11 cellular contexts compared by ENCODE assay signal in genomic region chr14:26595922-26596721, GRCh38. TPM values are rescaled to one million over a fixed set of nuclear protein-coding genes. Genes with fewer than 3 reads are reported as not detected.
DNase-seq lines count a peak whose midpoint lies in the region; ATAC-seq, FAIRE-seq and TF ChIP-seq lines count a peak whose summit lies in the region.
"Had no signal": no experiment of that assay in that cellular context is flagged by ENCODE, and none has a peak within 500 bp of the region (broad histone marks: within the 10 kb centered on the region; RNA-seq: fewer than 3 reads in every experiment).

No MANE protein-coding gene starts in this region.

- TF ChIP-seq EP300 in A549 (IDR thresholded peaks at IDR 0.05) (no peak), H1 (IDR thresholded peaks at IDR 0.05; ENCODE audit: borderline replicate concordance in 1 of 2, low read depth in 2 of 2, low read length in 2 of 2) (no peak), neural cell (conservative IDR thresholded peaks at IDR 0.05; ENCODE audit: poor library complexity, severe bottlenecking) (no peak)

- H3K4me2 ChIP-seq in A549 = peak overlapping the region; percentile 70
- peak overlapping the region; percentile 84 to 88 for H3K4me2 ChIP-seq in H1 (ENCODE audit: insufficient read depth in 1 of 2, low read depth in 2 of 2, low read length in 2 of 2)
- H3K4me2 ChIP-seq in neural cell (ENCODE audit: low read length) = peak overlapping the region; percentile 88

- no peak for ATAC-seq in A549
- no peak for ATAC-seq in activated naive CD4-positive, alpha-beta T cell treated with anti-CD3 and anti-CD28 coated beads, Interleukin-2, amount 50 U/mL, for 72 hours
- ATAC-seq: HCT116 had no signal

- peaks cover 26% of the 10 kb centered on the region for H3K27me3 Mint-ChIP-seq in activated CD4-positive, alpha-beta memory T cell treated with anti-CD3 and anti-CD28 coated beads for 36 hours

- no peaks in the 10 kb centered on the region; a peak in 1 of 8 replicates for H3K36me3 ChIP-seq in H1 (ENCODE audit: control insufficient read depth in 2 of 4, insufficient read depth in 4 of 4, low read length in 3 of 4)
- H3K36me3 ChIP-seq in neural cell (ENCODE audit: insufficient read depth, low read length) = no peaks in the 10 kb centered on the region

- peaks cover 0 to 5% of the 10 kb centered on the region in 2 donors for H3K9me3 Mint-ChIP-seq in activated naive CD4-positive, alpha-beta T cell treated with anti-CD3 and anti-CD28 coated beads, Interleukin-2, amount 50 U/mL, for 72 hours
- H3K9me3 Mint-ChIP-seq in activated CD4-positive, alpha-beta memory T cell treated with anti-CD3 and anti-CD28 coated beads for 36 hours = peaks cover 5% of the 10 kb centered on the region
- H3K9me3 Mint-ChIP-seq: activated naive CD4-positive, alpha-beta T cell treated with anti-CD3 and anti-CD28 coated beads, Interleukin-2, amount 50 U/mL, for 24 hours had no signal

- H3K36me3 Mint-ChIP-seq in activated naive CD4-positive, alpha-beta T cell treated with anti-CD3 and anti-CD28 coated beads, Interleukin-2, amount 50 U/mL, for 72 hours = peaks cover 0 to 10% of the 10 kb centered on the region in 2 donors
- peaks cover 5% of the 10 kb centered on the region for H3K36me3 Mint-ChIP-seq in activated CD4-positive, alpha-beta memory T cell treated with anti-CD3 and anti-CD28 coated beads for 36 hours
- H3K36me3 Mint-ChIP-seq: activated naive CD4-positive, alpha-beta T cell treated with anti-CD3 and anti-CD28 coated beads, Interleukin-2, amount 50 U/mL, for 24 hours had no signal

- H4K20me1 ChIP-seq in H1 (replicated peaks in 1 of 2; ENCODE audit: control insufficient read depth in 1 of 2, insufficient read depth in 2 of 2, low read length in 2 of 2) = no peaks in the 10 kb centered on the region
- H4K20me1 ChIP-seq in neural cell (ENCODE audit: insufficient read depth) = no peaks in the 10 kb centered on the region

- H2BK12ac ChIP-seq in H1 (ENCODE audit: low read depth, low read length) = no peak overlapping the region

- no peak overlapping the region for H4K91ac ChIP-seq in H1 (replicated peaks; ENCODE audit: insufficient read length, low read length)

- H3K27ac Mint-ChIP-seq in activated naive CD4-positive, alpha-beta T cell treated with anti-CD3 and anti-CD28 coated beads, Interleukin-2, amount 50 U/mL, for 72 hours = no peak overlapping the region
- H3K27ac Mint-ChIP-seq in activated CD4-positive, alpha-beta memory T cell treated with anti-CD3 and anti-CD28 coated beads for 36 hours = no peak overlapping the region
- H3K27ac Mint-ChIP-seq: activated naive CD4-positive, alpha-beta T cell treated with anti-CD3 and anti-CD28 coated beads, Interleukin-2, amount 50 U/mL, for 24 hours had no signal

- H3K18ac ChIP-seq in H1 (ENCODE audit: extremely low read depth, low read length) = 0 out of 2 replicates have a peak overlapping the region, but pooled peaks have one; percentile 63

- H3K9me2 ChIP-seq in neural cell (ENCODE audit: insufficient read depth, low read length) = no peaks in the 10 kb centered on the region

- H3K27me3 ChIP-seq in H1 (replicated peaks in 1 of 4; ENCODE audit: control insufficient read depth in 3 of 4, extremely low read depth in 1 of 4, insufficient read depth in 3 of 4, low read length in 3 of 4) (no peaks in the 10 kb centered on the region), neural cell (ENCODE audit: insufficient read depth, low read depth, low read length) (no peaks in the 10 kb centered on the region)

- no peak overlapping the region for H2AK5ac ChIP-seq in H1 (ENCODE audit: low read depth, low read length)

- H3K23ac ChIP-seq in H1 (ENCODE audit: insufficient read length) = no peak overlapping the region

- no peak for TF ChIP-seq RAD21 in A549 (conservative IDR thresholded peaks at IDR 0.05 in 1 of 2, IDR thresholded peaks at IDR 0.05 in 1 of 2)
- no peak for TF ChIP-seq RAD21 in H1 (IDR thresholded peaks at IDR 0.05 in 1 of 2, conservative IDR thresholded peaks at IDR 0.05 in 1 of 2; ENCODE audit: low read depth in 2 of 2, low read length in 2 of 2)
- no peak for TF ChIP-seq RAD21 in neural cell (conservative IDR thresholded peaks at IDR 0.05)

- H3K9me3 ChIP-seq in A549 = no peaks in the 10 kb centered on the region
- no peaks in the 10 kb centered on the region for H3K9me3 ChIP-seq in H1 (ENCODE audit: insufficient read depth in 2 of 2, low read depth in 1 of 2, low read length in 1 of 2)
- H3K9me3 ChIP-seq in neural cell (ENCODE audit: low read length) = no peaks in the 10 kb centered on the region

- no peak overlapping the region for H3K4me3 Mint-ChIP-seq in activated CD4-positive, alpha-beta memory T cell treated with anti-CD3 and anti-CD28 coated beads for 36 hours
- H3K4me3 Mint-ChIP-seq: activated naive CD4-positive, alpha-beta T cell treated with anti-CD3 and anti-CD28 coated beads, Interleukin-2, amount 50 U/mL, for 24 hours had no signal

- H3K4me1 Mint-ChIP-seq in activated CD4-positive, alpha-beta memory T cell treated with anti-CD3 and anti-CD28 coated beads for 36 hours (ENCODE audit: low read depth) = peaks cover 3% of the 10 kb centered on the region
- H3K4me1 Mint-ChIP-seq: activated naive CD4-positive, alpha-beta T cell treated with anti-CD3 and anti-CD28 coated beads, Interleukin-2, amount 50 U/mL, for 24 hours had no signal

- H3K4me1 ChIP-seq in A549 = peaks cover 12% of the 10 kb centered on the region; the same call in 2 of the 3 replicates
- peaks cover 0 to 6% (median 0%) of the 10 kb centered on the region in 4 experiments; a peak in 1 of 7 replicates for H3K4me1 ChIP-seq in H1 (replicated peaks in 1 of 4; ENCODE audit: control insufficient read depth in 3 of 4, insufficient read depth in 4 of 4, low read length in 3 of 4)

- TF ChIP-seq POLR2A in A549 (IDR thresholded peaks at IDR 0.05; ENCODE audit: low read length) = no peak
- TF ChIP-seq POLR2A in H1 (IDR thresholded peaks at IDR 0.05; ENCODE audit: control extremely low read depth in 1 of 2, low read depth in 2 of 2, low read length in 2 of 2) = no peak

- H3K79me1 ChIP-seq in H1 (ENCODE audit: low read depth, low read length) = no peaks in the 10 kb centered on the region

- TF ChIP-seq CTCF in A549 (IDR thresholded peaks at IDR 0.05) (no peak), H1 (IDR thresholded peaks at IDR 0.05; ENCODE audit: control extremely low read depth in 1 of 3, insufficient read depth in 1 of 3, low read depth in 1 of 3, low read length in 3 of 3) (no peak), neural cell (IDR thresholded peaks at IDR 0.05; ENCODE audit: poor library complexity, severe bottlenecking) (no peak)

- H3K27ac ChIP-seq in A549 = peak overlapping the region; percentile 89 to 95
- peak overlapping the region; percentile 63; the same call in 1 of the 2 replicates for H3K27ac ChIP-seq in H1 (ENCODE audit: low read depth, low read length)
- H3K27ac ChIP-seq in neural cell (ENCODE audit: low read length) = peak overlapping the region; percentile 99

- CTCF ChIA-PET in A549 (lab: Yijun Ruan, JAX) (no interaction called here), H1 (lab: Charles Lee; ENCODE audit: partially characterized antibody) (no interaction called here)
- CTCF ChIA-PET in activated CD4-positive, alpha-beta memory T cell treated with anti-CD3 and anti-CD28 coated beads for 36 hours (lab: Charles Lee) = no interaction called here

- no peak for FAIRE-seq in A549 (lab: Jason Lieb, UNC)
- FAIRE-seq in H1 (lab: Jason Lieb, UNC) = no peak

- no peak overlapping the region for H2BK5ac ChIP-seq in H1 (ENCODE audit: low read depth, low read length)

- no peak overlapping the region for H3K14ac ChIP-seq in H1 (ENCODE audit: insufficient read length)

- H3K4me3 ChIP-seq in A549 (peak overlapping the region; percentile 60), H1 (ENCODE audit: extremely low read depth in 1 of 4, insufficient read depth in 2 of 4, low read depth in 3 of 4, low read length in 4 of 4) (peak overlapping the region; percentile 80 to 99 (median 94)), neural cell (ENCODE audit: low read length) (peak overlapping the region; percentile 84)

- no peak overlapping the region for H2BK20ac ChIP-seq in H1 (ENCODE audit: low read length)

- no peak overlapping the region for H2BK15ac ChIP-seq in H1 (ENCODE audit: low read length)

- POLR2A ChIA-PET in A549 (lab: Yijun Ruan, JAX) (no interaction called here), H1 (lab: Charles Lee; ENCODE audit: partially characterized antibody) (interaction anchor here (0.7 to 1.5 kb wide), 3 partner anchors 11 to 38 kb away, joined by 3 to 4 read pairs (median 3); no protein-coding TSS in a partner anchor)
- POLR2A ChIA-PET in activated CD4-positive, alpha-beta memory T cell treated with anti-CD3 and anti-CD28 coated beads for 36 hours (lab: Charles Lee) = no interaction called here

- no peak overlapping the region for H4K8ac ChIP-seq in H1 (ENCODE audit: extremely low read depth, insufficient read depth, low read length)

- H4K5ac ChIP-seq in H1 (ENCODE audit: insufficient read length, low read depth, low read length) = no peak overlapping the region

- peak overlapping the region; percentile 35 for H2BK120ac ChIP-seq in H1 (replicated peaks; ENCODE audit: low read depth, low read length)

- 17% methylated on average over 15 of the region's 15 CpGs for WGBS in A549 (ENCODE audit: missing lambda C conversion rate)
- WGBS in H1 (ENCODE audit: extremely low coverage in 1 of 2, insufficient coverage in 1 of 2, insufficient read length in 1 of 2, insufficient replicate concordance in 2 of 2, low coverage in 1 of 2, low lambda C conversion rate in 2 of 2, missing lambda C conversion rate in 1 of 2), 2 experiments = 7% methylated on average over 15 of the region's 15 CpGs; no CpG with 5 or more reads in 1 of the 2 experiments

- H3K56ac ChIP-seq in H1 (replicated peaks; ENCODE audit: insufficient read length, low read depth, low read length) = peak overlapping the region; percentile 34

- no peaks in the 10 kb centered on the region for H3F3A ChIP-seq in neural cell (ENCODE audit: insufficient read depth, low read length, poor library complexity, severe bottlenecking)

- H3K9ac ChIP-seq in H1 (replicated peaks in 1 of 4; ENCODE audit: extremely low read depth in 1 of 4, low read depth in 3 of 4, low read length in 3 of 4) = peak overlapping the region in 3 of 4 experiments; percentile 4 to 70 (median 52); a peak in 6 of 7 replicates
- peak overlapping the region; percentile 96 for H3K9ac ChIP-seq in neural cell (ENCODE audit: low read length)

- H2AFZ ChIP-seq in H1 (ENCODE audit: low read length) (peak overlapping the region; percentile 96), neural cell (ENCODE audit: low read depth, low read length) (peak overlapping the region; percentile 74)

- intact Hi-C loops in activated CD4-positive, alpha-beta memory T cell treated with anti-CD3 and anti-CD28 coated beads for 36 hours (cut with micrococcal nuclease) = no loop called here

- DNase-seq in A549 (ENCODE audit: low read depth in 1 of 2, low spot score in 1 of 2) (no peak), NCI-H146 (lab: John Stamatoyannopoulos, UW) (peak; percentile 10), H1 (ENCODE audit: low read depth in 1 of 2, low spot score in 2 of 2) (peak in 1 of 2 experiments; percentile 40), COLO829 (ENCODE audit: low spot score) (no peak), NAMALWA (ENCODE audit: low spot score) (no peak)
- DNase-seq in activated naive CD4-positive, alpha-beta T cell treated with anti-CD3 and anti-CD28 coated beads, Interleukin-2, amount 50 U/mL, for 72 hours (ENCODE audit: low spot score in 2 of 2) = no peak
- DNase-seq in activated CD4-positive, alpha-beta memory T cell treated with anti-CD3 and anti-CD28 coated beads for 36 hours = no peak

- H3K79me2 ChIP-seq in H1 (ENCODE audit: control insufficient read depth in 1 of 2, insufficient read depth in 2 of 2, low read length in 2 of 2) (peaks cover 0 to 15% of the 10 kb centered on the region in 2 experiments; a peak in 2 of 4 replicates), neural cell (replicated peaks; ENCODE audit: insufficient read depth, low read length) (peaks cover 57% of the 10 kb centered on the region)

- H3K4ac ChIP-seq in H1 (replicated peaks; ENCODE audit: insufficient read length, low read depth, low read length) = no peak overlapping the region

- H3K23me2 ChIP-seq in H1 (ENCODE audit: low read depth, low read length) = peaks cover 8% of the 10 kb centered on the region; the same call in 1 of the 2 replicates

RNA-seq across cellular contexts. Expression of gene NOVA1, which starts 1.7 kb away (rescaled TPM):
- polyA plus RNA-seq in A549 (2011; rRNA removed) (9.8 and 17.1 TPM in 2 replicates), A549 (2017; fragmentation: RNase III; extraction: RNeasy Plus Mini Kit Qiagen cat#74134 plus additional on column Dnase treatment) (5.0 to 5.1 TPM (median 5.0 TPM) in 3 replicates), H1 (2011; rRNA removed) (4.9 and 6.8 TPM in 2 replicates), neural cell (119 and 121 TPM in 2 replicates)
- polyA plus RNA-seq in A549 (2012; cell fraction: cytosol; rRNA removed) = 3.5 and 3.6 TPM in 2 replicates
- polyA plus RNA-seq in A549 (2012; cell fraction: nucleus; rRNA removed) = 2.3 and 3.2 TPM in 2 replicates
- polyA minus RNA-seq in A549 (2011; rRNA and poly(A)+ RNA removed) = 9.3 and 11.3 TPM in 2 replicates
- total RNA-seq in H1 (2021; fragmentation: NEBNext Ultra II Directional; extraction: Animal tissue kit (Norgen Biotek cat#: 25700)) = 12.7 and 13.5 TPM in 2 replicates
- polyA plus RNA-seq in H1 (2011; cell fraction: cytosol; rRNA removed) = 5.4 TPM
- 6.0 TPM for polyA plus RNA-seq in H1 (2011; cell fraction: nucleus; rRNA removed)
- polyA plus RNA-seq in H1 (2012, experiment 1 of 2) = 9.1 to 12.8 TPM (median 10.5 TPM) in 4 replicates
- polyA plus RNA-seq in H1 (2012, experiment 2 of 2) = 6.5 TPM
- 12.0 TPM for polyA plus RNA-seq in H1 (2013, experiment 1 of 2)
- polyA plus RNA-seq in H1 (2013, experiment 2 of 2) = 10.9 TPM
- polyA minus RNA-seq in H1 (2011; rRNA and poly(A)+ RNA removed) = 6.9 and 12.9 TPM in 2 replicates
- polyA minus RNA-seq in H1 (2011; cell fraction: cytosol; rRNA and poly(A)+ RNA removed) = 7.8 TPM
- 36.7 TPM for polyA minus RNA-seq in H1 (2011; cell fraction: nucleus; rRNA and poly(A)+ RNA removed)
- 278 and 387 TPM in 2 replicates for polyA minus RNA-seq in neural cell
- total RNA-seq in activated naive CD4-positive, alpha-beta T cell treated with anti-CD3 and anti-CD28 coated beads, Interleukin-2, amount 50 U/mL, for 72 hours = 1 to 10 TPM in 1 of 2 donors, not detected in 1; 1.5 TPM
- not detected for total RNA-seq in activated CD4-positive, alpha-beta memory T cell treated with anti-CD3 and anti-CD28 coated beads for 36 hours
- total RNA-seq: RPMI7951 had no signal
